8 cellular contexts compared by ENCODE assay signal in genomic region chr17:67629963-67630320, GRCh38.
DNase-seq lines count a peak whose midpoint lies in the region; ATAC-seq and TF ChIP-seq lines count a peak whose summit lies in the region.

No MANE protein-coding gene starts in this region.

- no peak overlapping the region for H3K4me3 ChIP-seq in NB4 (ENCODE audit: low read depth, low read length)
- H3K4me3 ChIP-seq in astrocyte of the spinal cord (ENCODE audit: low read depth, low read length) = no peak overlapping the region
- no peak overlapping the region for H3K4me3 ChIP-seq in left lung

- DNase-seq in GM04504 (ENCODE audit: low read depth) (peak; percentile 39), NB4 (ENCODE audit: low read depth) (peak; percentile 42), astrocyte of the spinal cord (ENCODE audit: low read depth, low spot score) (peak; percentile 71), left lung (no peak), activated T-cell treated with anti-CD3 and anti-CD28 coated beads for 4 hours (no peak)
- DNase-seq in activated effector memory CD4-positive, alpha-beta T cell treated with anti-CD3 and anti-CD28 coated beads, Interleukin-2, amount 50 U/mL, for 16 hours = no peak

- H3K36me3 ChIP-seq in left lung = peaks cover 0 to 16% of the 10 kb centered on the region in 2 donors

- intact Hi-C loops in left lung (cut with DNase I) = no loop called here

- H3K9me3 ChIP-seq in left lung = no peaks in the 10 kb centered on the region

- TF ChIP-seq POLR2A in NB4 (IDR thresholded peaks at IDR 0.05; ENCODE audit: extremely low read depth, insufficient read length) = no peak

- in situ Hi-C loops in astrocyte of the spinal cord (cut with HindIII; ENCODE audit: low sequenced_read_pairs) = no loop called here

- peak; percentile 74 for ATAC-seq in left lung
- ATAC-seq in HG03139 (IDR thresholded peaks at IDR 0.05; ENCODE audit: unreplicated experiment) = no peak
- no peak for ATAC-seq in HG02798 (IDR thresholded peaks at IDR 0.05; ENCODE audit: poor library complexity, unreplicated experiment)

- peak; percentile 40 for TF ChIP-seq CTCF in NB4 (IDR thresholded peaks at IDR 0.05; ENCODE audit: low read depth, low read length)
- TF ChIP-seq CTCF in astrocyte of the spinal cord (IDR thresholded peaks at IDR 0.05; ENCODE audit: low read depth, low read length) = peak; percentile 56
- no peak for TF ChIP-seq CTCF in left lung (IDR thresholded peaks at IDR 0.05)

- no peaks in the 10 kb centered on the region for H3K27me3 ChIP-seq in left lung

- H3K4me1 ChIP-seq in left lung = no peaks in the 10 kb centered on the region

- H3K27ac ChIP-seq in left lung = peak overlapping the region in 1 of 2 donors; percentile 30

Comparison
In these comparisons a context has a peak if more than half of its experiments do, and no peak if none do; other contexts are left out.
1. DNase-seq: peak in GM04504 (single experiment), NB4 (single experiment) and astrocyte of the spinal cord (single experiment); none in left lung (0 of 2), activated effector memory CD4-positive, alpha-beta T cell treated with anti-CD3 and anti-CD28 coated beads, Interleukin-2, amount 50 U/mL, for 16 hours (single experiment) and activated T-cell treated with anti-CD3 and anti-CD28 coated beads for 4 hours (single experiment).
2. CTCF ChIP-seq: peak in NB4 (single experiment) and astrocyte of the spinal cord (single experiment); none in left lung (0 of 2).